15 cellular contexts compared by ENCODE assay signal in the genomic region with DNA sequence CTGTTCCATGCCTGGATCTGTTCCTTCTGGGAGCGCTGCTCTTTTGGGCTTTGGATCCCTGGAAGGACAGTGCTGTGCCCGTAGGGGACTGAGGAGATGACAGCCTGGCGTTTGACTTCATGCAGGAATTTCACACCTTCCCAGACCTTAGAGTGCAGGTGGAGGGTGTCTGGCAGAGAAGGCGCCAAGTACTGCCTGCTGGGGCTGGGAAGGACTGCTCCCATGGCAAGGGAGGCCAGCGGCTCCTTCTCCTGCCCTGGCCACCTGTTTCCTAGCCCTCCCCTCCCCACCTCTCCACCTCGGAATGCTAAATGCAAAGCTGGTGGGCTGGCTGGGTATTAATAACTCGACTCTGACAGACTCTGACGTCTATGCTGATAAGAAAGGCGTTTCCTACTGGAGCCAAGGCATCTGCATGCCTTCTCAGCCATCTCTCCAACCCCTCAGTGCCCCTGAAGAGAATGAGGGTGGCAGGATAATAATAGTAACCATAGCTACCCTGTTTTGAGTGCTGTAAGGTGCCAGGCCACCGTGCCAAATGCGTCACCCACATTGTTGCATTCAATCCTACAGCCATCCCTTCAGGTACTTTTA. TPM values are rescaled to one million over a fixed set of nuclear protein-coding genes. Genes with fewer than 3 reads are reported as not detected.
A peak's percentile ranks its signal among the peaks of the same experiment; 100 is the strongest.
DNase-seq lines count a peak whose midpoint lies in the region; ATAC-seq, FAIRE-seq and TF ChIP-seq lines count a peak whose summit lies in the region.
"Had no signal": no experiment of that assay in that cellular context is flagged by ENCODE, and none has a peak within 500 bp of the region (broad histone marks: within the 10 kb centered on the region; RNA-seq: fewer than 3 reads in every experiment).

No MANE protein-coding gene starts in this region.

- peaks cover 36% of the 10 kb centered on the region for H3K4me1 ChIP-seq in keratinocyte (ENCODE audit: control insufficient read depth, extremely low read depth, insufficient read depth, low read length)
- peaks cover 0 to 14% of the 10 kb centered on the region in 2 donors for H3K4me1 ChIP-seq in thyroid gland

- H3K4me3 ChIP-seq in keratinocyte (ENCODE audit: control insufficient read depth in 2 of 3, extremely low read depth in 1 of 3, insufficient read depth in 2 of 3, low read depth in 1 of 3, low read length in 3 of 3) (no peak overlapping the region), thyroid gland (replicated peaks in 1 of 3) (no peak overlapping the region)

- dilution Hi-C loops in keratinocyte (cut with MboI; ENCODE audit: extremely low pct_ligation_motif_present, low sequenced_read_pairs) = no loop called here

- peak overlapping the region; percentile 4 for H3K4me2 ChIP-seq in keratinocyte (ENCODE audit: control insufficient read depth, extremely low read depth, insufficient read depth, low read depth, low read length)
- H3K4me2 ChIP-seq: SK-N-SH had no signal

- H3K27ac ChIP-seq in keratinocyte (ENCODE audit: control insufficient read depth, insufficient read depth, low read length) (no peak overlapping the region), thyroid gland (peak overlapping the region in 2 of 3 donors; percentile 33 to 35)
- H3K27ac ChIP-seq: brain microvascular endothelial cell had no signal

- H3K36me3 ChIP-seq in keratinocyte (ENCODE audit: control insufficient read depth in 2 of 2, extremely low read depth in 1 of 2, insufficient read depth in 2 of 2, low read length in 2 of 2) (no peaks in the 10 kb centered on the region), thyroid gland (no peaks in the 10 kb centered on the region)
- H3K36me3 ChIP-seq: brain microvascular endothelial cell had no signal

- ATAC-seq in GM19035 (IDR thresholded peaks at IDR 0.05; ENCODE audit: unreplicated experiment) = no peak
- ATAC-seq: activated T-cell treated with anti-CD3 and anti-CD28 coated beads, Interleukin-2, amount 50 U/mL, for 4 hours had no signal

- peak overlapping the region; percentile 4 for H2AFZ ChIP-seq in keratinocyte (ENCODE audit: control insufficient read depth, low read length)

- intact Hi-C loops in thyroid gland (cut with DNase I) = no loop called here

- H4K20me1 ChIP-seq in keratinocyte (ENCODE audit: control insufficient read depth, extremely low read depth, insufficient read depth, low read length) = no peaks in the 10 kb centered on the region

- no peak overlapping the region for H3K9ac ChIP-seq in keratinocyte (ENCODE audit: control insufficient read depth, extremely low read depth, insufficient read depth, low read length)
- H3K9ac ChIP-seq: SK-N-SH had no signal

- peak; percentile 63 for FAIRE-seq in keratinocyte (lab: Jason Lieb, UNC)

- 31 to 37% methylated on average over 10 to 11 of the region's 11 CpGs for WGBS in thyroid gland, 2 donors

- DNase-seq in activated effector memory CD4-positive, alpha-beta T cell treated with anti-CD3 and anti-CD28 coated beads, Interleukin-2, amount 50 U/mL, for 16 hours = peak; percentile 3
- no peak for DNase-seq in activated effector memory CD4-positive, alpha-beta T cell treated with Interleukin-2 at 50 U/mL for 16 hours
- DNase-seq in astrocyte of the hippocampus (ENCODE audit: low read depth, low spot score) = peak; percentile 24
- no peak for DNase-seq in keratinocyte (ENCODE audit: low read depth, low spot score)
- no peak for DNase-seq in thyroid gland
- no peak for DNase-seq in GOT3 (lab: John Stamatoyannopoulos, UW)
- DNase-seq in DMS153 (lab: John Stamatoyannopoulos, UW) = no peak
- DNase-seq: activated CD4-positive, CD25-positive, alpha-beta regulatory T cell treated with anti-CD3 and anti-CD28 coated beads, Interleukin-2, amount 50 U/mL, for 72 hours; activated T-cell treated with anti-CD3 and anti-CD28 coated beads, Interleukin-2, amount 50 U/mL, for 4 hours; brain microvascular endothelial cell; MM.1S; NCI-H774 had no signal

- H3K27me3 ChIP-seq in keratinocyte (ENCODE audit: control insufficient read depth, extremely low read depth, insufficient read depth, low read length) (no peaks in the 10 kb centered on the region), thyroid gland (no peaks in the 10 kb centered on the region)
- H3K27me3 ChIP-seq: brain microvascular endothelial cell had no signal

- TF ChIP-seq POLR2A in thyroid gland (IDR thresholded peaks at IDR 0.05) = no peak

- H3K79me2 ChIP-seq in keratinocyte (ENCODE audit: control insufficient read depth, insufficient read depth, low read length) = no peaks in the 10 kb centered on the region

- TF ChIP-seq CTCF in keratinocyte (optimal IDR thresholded peaks at IDR 0.05 in 1 of 3, IDR thresholded peaks at IDR 0.05 in 1 of 3, conservative IDR thresholded peaks at IDR 0.05 in 1 of 3; ENCODE audit: extremely low read depth in 1 of 3, insufficient read depth in 2 of 3, low read length in 3 of 3) = no peak
- no peak for TF ChIP-seq CTCF in thyroid gland (IDR thresholded peaks at IDR 0.05)

- no peaks in the 10 kb centered on the region for H3K9me1 ChIP-seq in keratinocyte (ENCODE audit: control insufficient read depth, extremely low read depth, insufficient read depth, low read length)

- H3K9me3 ChIP-seq in keratinocyte (ENCODE audit: control insufficient read depth, low read depth, low read length) (no peaks in the 10 kb centered on the region), thyroid gland (no peaks in the 10 kb centered on the region)
- H3K9me3 ChIP-seq: SK-N-SH had no signal

RNA-seq across cellular contexts. Expression of gene PDIK1L, which starts 17.5 kb away (rescaled TPM):
- 1.1 to 2.8 TPM (median 1.6 TPM) in 3 replicates for polyA plus RNA-seq in keratinocyte
- polyA plus RNA-seq in keratinocyte (2011; ENCODE audit: low read depth) = 0.67 TPM
- polyA plus RNA-seq in keratinocyte (2011; cell fraction: cytosol; rRNA removed) = 0.84 and 1.6 TPM in 2 replicates
- 1.3 and 2.1 TPM in 2 replicates for polyA plus RNA-seq in keratinocyte (2011; cell fraction: nucleus; rRNA removed)
- 1.8 and 2.7 TPM in 2 replicates for polyA plus RNA-seq in keratinocyte (2012; ENCODE audit: low replicate concordance)
- 1.5 to 3.4 TPM (median 1.7 TPM) in 3 replicates for polyA minus RNA-seq in keratinocyte
- 1.3 TPM for polyA minus RNA-seq in keratinocyte (2011; cell fraction: cytosol; rRNA and poly(A)+ RNA removed)
- polyA minus RNA-seq in keratinocyte (2011; cell fraction: nucleus; rRNA and poly(A)+ RNA removed) = 1.1 and 2.3 TPM in 2 replicates
- 10 to 100 TPM; 24.2 to 39.0 (median 25.5) TPM for total RNA-seq in thyroid gland

RNA-seq across cellular contexts. Expression of gene TRIM63, which starts 26.7 kb away (rescaled TPM):
- polyA plus RNA-seq in keratinocyte = not detected in 3 replicates
- polyA plus RNA-seq in keratinocyte (2011; ENCODE audit: low read depth) = 0.30 TPM
- 0.05 TPM in 1 of 2 replicates, not detected in the other for polyA plus RNA-seq in keratinocyte (2011; cell fraction: cytosol; rRNA removed)
- polyA plus RNA-seq in keratinocyte (2011; cell fraction: nucleus; rRNA removed) = 0.09 TPM in 1 of 2 replicates, not detected in the other
- 0.20 TPM in 1 of 2 replicates, not detected in the other for polyA plus RNA-seq in keratinocyte (2012; ENCODE audit: low replicate concordance)
- polyA minus RNA-seq in keratinocyte = not detected in 3 replicates
- polyA minus RNA-seq in keratinocyte (2011; cell fraction: cytosol; rRNA and poly(A)+ RNA removed) = not detected
- not detected in 2 replicates for polyA minus RNA-seq in keratinocyte (2011; cell fraction: nucleus; rRNA and poly(A)+ RNA removed)
- total RNA-seq in thyroid gland = 1 to 10 TPM in 1 of 4 donors, under 1 TPM in 1, not detected in 2; 0.39 to 1.5 TPM
- total RNA-seq: activated T-cell treated with anti-CD3 and anti-CD28 coated beads, Interleukin-2, amount 50 U/mL, for 4 hours; natural killer cell treated with Interleukin-12 subunit alpha and Interleukin-12 subunit beta and Interleukin-15 and Interleukin-18, amount 100 ng/mL, for 72 hours had no signal
- polyA plus RNA-seq: SK-N-SH had no signal

RNA-seq across cellular contexts. Expression of gene SLC30A2, which starts 48.3 kb away (rescaled TPM):
- not detected in 3 replicates for polyA plus RNA-seq in keratinocyte
- polyA plus RNA-seq in keratinocyte (2011; ENCODE audit: low read depth) = 0.09 TPM
- not detected in 2 replicates for polyA plus RNA-seq in keratinocyte (2011; cell fraction: cytosol; rRNA removed)
- polyA plus RNA-seq in keratinocyte (2011; cell fraction: nucleus; rRNA removed) = not detected in 2 replicates
- 0.39 TPM in 1 of 2 replicates, not detected in the other for polyA plus RNA-seq in keratinocyte (2012; ENCODE audit: low replicate concordance)
- not detected in 3 replicates for polyA minus RNA-seq in keratinocyte
- not detected for polyA minus RNA-seq in keratinocyte (2011; cell fraction: cytosol; rRNA and poly(A)+ RNA removed)
- polyA minus RNA-seq in keratinocyte (2011; cell fraction: nucleus; rRNA and poly(A)+ RNA removed) = not detected in 2 replicates
- 10 to 100 TPM; 12.5 to 55.9 (median 43.4) TPM for total RNA-seq in thyroid gland
- total RNA-seq: activated T-cell treated with anti-CD3 and anti-CD28 coated beads, Interleukin-2, amount 50 U/mL, for 4 hours; natural killer cell treated with Interleukin-12 subunit alpha and Interleukin-12 subunit beta and Interleukin-15 and Interleukin-18, amount 100 ng/mL, for 72 hours had no signal
- polyA plus RNA-seq: SK-N-SH had no signal

Comparison
In these comparisons a context has a peak if more than half of its experiments do, and no peak if none do; other contexts are left out.
1. DNase-seq: peak in activated effector memory CD4-positive, alpha-beta T cell treated with anti-CD3 and anti-CD28 coated beads, Interleukin-2, amount 50 U/mL, for 16 hours (single experiment) and astrocyte of the hippocampus (single experiment); none in activated effector memory CD4-positive, alpha-beta T cell treated with Interleukin-2 at 50 U/mL for 16 hours (single experiment), keratinocyte (single experiment), thyroid gland (0 of 2), GOT3 (single experiment) and DMS153 (single experiment).